8 cellular contexts compared by ENCODE assay signal in genomic region chr1:77413541-77414335, GRCh38.
DNase-seq lines count a peak whose midpoint lies in the region; ATAC-seq, FAIRE-seq and TF ChIP-seq lines count a peak whose summit lies in the region.

No MANE protein-coding gene starts in this region.

- no peaks in the 10 kb centered on the region for H3K27me3 Mint-ChIP-seq in activated T-helper 17 cell treated with anti-CD3 and anti-CD28 coated beads, Interleukin-2, amount 50 U/mL, for 72 hours

- peak; percentile 35 for FAIRE-seq in GM12891 (lab: Jason Lieb, UNC)

- no peak for DNase-seq in GM12891 (ENCODE audit: insufficient read length, low spot score)
- no peak for DNase-seq in Peyer's patch
- no peak for DNase-seq in retina
- DNase-seq in DMS153 (lab: John Stamatoyannopoulos, UW): no peak
- DNase-seq in SK-N-DZ (ENCODE audit: low spot score): no peak

- no peaks in the 10 kb centered on the region for H3K4me1 ChIP-seq in Peyer's patch

- TF ChIP-seq POLR2A in GM12891 (IDR thresholded peaks at IDR 0.05; ENCODE audit: low read depth, low read length) (no peak), Peyer's patch (IDR thresholded peaks at IDR 0.05) (no peak)

- H3K27ac ChIP-seq in Peyer's patch: no peak overlapping the region

- no peaks in the 10 kb centered on the region for H3K36me3 Mint-ChIP-seq in activated T-helper 17 cell treated with anti-CD3 and anti-CD28 coated beads, Interleukin-2, amount 50 U/mL, for 72 hours (ENCODE audit: low read depth)

- ATAC-seq in GM19468 (IDR thresholded peaks at IDR 0.05; ENCODE audit: extremely low read depth, unreplicated experiment) (peak; percentile 73), HG03280 (IDR thresholded peaks at IDR 0.05; ENCODE audit: unreplicated experiment) (peak; percentile 79)
- peak; percentile 44 for ATAC-seq in activated T-helper 17 cell treated with anti-CD3 and anti-CD28 coated beads, Interleukin-2, amount 50 U/mL, for 72 hours (replicated peaks)

- H3K27ac Mint-ChIP-seq in activated T-helper 17 cell treated with anti-CD3 and anti-CD28 coated beads, Interleukin-2, amount 50 U/mL, for 72 hours: no peak overlapping the region

- H3K4me3 ChIP-seq in Peyer's patch: no peak overlapping the region

- H3K36me3 ChIP-seq in Peyer's patch: no peaks in the 10 kb centered on the region

- no peak overlapping the region for H3K4me3 Mint-ChIP-seq in activated T-helper 17 cell treated with anti-CD3 and anti-CD28 coated beads, Interleukin-2, amount 50 U/mL, for 72 hours

- peaks cover 12% of the 10 kb centered on the region for H3K4me1 Mint-ChIP-seq in activated T-helper 17 cell treated with anti-CD3 and anti-CD28 coated beads, Interleukin-2, amount 50 U/mL, for 72 hours

- no peak for TF ChIP-seq CTCF in Peyer's patch (IDR thresholded peaks at IDR 0.05)

- H3K27me3 ChIP-seq in Peyer's patch: no peaks in the 10 kb centered on the region

- peaks cover 8% of the 10 kb centered on the region for H3K9me3 Mint-ChIP-seq in activated T-helper 17 cell treated with anti-CD3 and anti-CD28 coated beads, Interleukin-2, amount 50 U/mL, for 72 hours

- no peaks in the 10 kb centered on the region for H3K9me3 ChIP-seq in Peyer's patch

TF ChIP-seq in GM12891, 5 proteins besides CTCF, POLR2A, EP300 and RAD21:
- TF ChIP-seq TAF1 (IDR thresholded peaks at IDR 0.05; ENCODE audit: low read depth, low read length) (no peak), POU2F2 (IDR thresholded peaks at IDR 0.05; ENCODE audit: low read depth, low read length) (peak; percentile 82; the same call in 1 of the 2 replicates), SPI1 (IDR thresholded peaks at IDR 0.05; ENCODE audit: low read depth, low read length) (peak; percentile 56)
